ENCODE assay signal across 12 cellular contexts in the genomic region with DNA sequence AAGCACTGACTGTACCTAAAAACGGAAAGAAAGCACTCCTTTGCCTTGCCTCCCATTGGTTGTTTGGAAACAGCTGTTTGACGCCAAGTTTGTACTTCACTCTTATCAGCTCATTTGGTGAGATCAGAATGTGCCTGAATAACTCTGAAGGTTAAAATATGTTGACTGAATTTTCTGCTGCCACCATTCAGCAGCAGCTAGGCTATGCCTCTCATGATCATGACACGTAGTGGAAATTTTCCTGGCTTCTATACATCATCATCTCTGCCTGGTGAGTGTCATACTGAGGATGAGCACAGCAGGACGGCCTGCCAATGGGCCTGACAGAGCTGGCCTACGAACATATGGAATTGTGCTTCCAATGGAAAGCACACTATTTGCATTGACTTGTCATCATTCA.
DNase-seq lines count a peak whose midpoint lies in the region; TF ChIP-seq lines count a peak whose summit lies in the region.
"Had no signal": no experiment of that assay in that cellular context is flagged by ENCODE, and none has a peak within 500 bp of the region (broad histone marks: within the 10 kb centered on the region; RNA-seq: fewer than 3 reads in every experiment).

No MANE protein-coding gene starts in this region.

- no peak overlapping the region for H3K4me2 ChIP-seq in mesendoderm (ENCODE audit: low read length)

- H2BK120ac ChIP-seq in mesendoderm (ENCODE audit: low read depth, low read length): no peak overlapping the region

- no peak overlapping the region for H2AK5ac ChIP-seq in mesendoderm (ENCODE audit: low read length)

- DNase-seq in NCI-H226 (peak; percentile 83), esophagus muscularis mucosa (ENCODE audit: extremely low spot score) (no peak), mesendoderm (peak; percentile 6), superior temporal gyrus (ENCODE audit: extremely low spot score) (peak; percentile 34), colonic mucosa (no peak), NCI-H1417 (lab: John Stamatoyannopoulos, UW) (no peak), putamen (ENCODE audit: low spot score) (no peak), kidney tubule cell (ENCODE audit: low spot score) (no peak)
- DNase-seq: activated CD4-positive, alpha-beta T cell treated with anti-CD3 and anti-CD28 coated beads for 1 hour; activated T-cell treated with anti-CD3 and anti-CD28 coated beads, Interleukin-2, amount 50 U/mL, for 72 hours; MV-4-11; NCI-H748 treated with DMSO at 0.1 percent for 48 hours had no signal

- no peak overlapping the region for H2BK15ac ChIP-seq in mesendoderm (replicated peaks; ENCODE audit: low read depth)

- peak overlapping the region; percentile 43 to 56 (median 52) for H3K27ac ChIP-seq in esophagus muscularis mucosa (replicated peaks in 1 of 4)
- no peak overlapping the region for H3K27ac ChIP-seq in mesendoderm (ENCODE audit: low read depth, low read length)
- no peak overlapping the region for H3K27ac ChIP-seq in colonic mucosa

- H3K4ac ChIP-seq in mesendoderm (ENCODE audit: low read depth, low read length): no peak overlapping the region

- H3K56ac ChIP-seq in mesendoderm (ENCODE audit: low read length): no peak overlapping the region

- H3K79me1 ChIP-seq in mesendoderm (ENCODE audit: low read length): no peaks in the 10 kb centered on the region

- no peak overlapping the region for H4K8ac ChIP-seq in mesendoderm (ENCODE audit: low read depth, low read length)

- TF ChIP-seq POLR2A in esophagus muscularis mucosa (IDR thresholded peaks at IDR 0.05; ENCODE audit: low read depth): no peak

- H3K27me3 ChIP-seq in esophagus muscularis mucosa: no peaks in the 10 kb centered on the region
- no peaks in the 10 kb centered on the region for H3K27me3 ChIP-seq in mesendoderm (ENCODE audit: insufficient read depth, low read length, poor library complexity)
- no peaks in the 10 kb centered on the region for H3K27me3 ChIP-seq in colonic mucosa

- H3K4me1 ChIP-seq in esophagus muscularis mucosa (peaks cover 16 to 45% (median 37%) of the 10 kb centered on the region in 4 donors), mesendoderm (ENCODE audit: control insufficient read depth, low read depth, low read length) (no peaks in the 10 kb centered on the region), colonic mucosa (no peaks in the 10 kb centered on the region)

- intact Hi-C loops in esophagus muscularis mucosa (cut with DNase I) (no loop called here), colonic mucosa (cut with DNase I) (no loop called here)

- no peaks in the 10 kb centered on the region for H3K79me2 ChIP-seq in mesendoderm (ENCODE audit: control insufficient read depth, insufficient read depth, low read length)

- H4K5ac ChIP-seq in mesendoderm (ENCODE audit: low read length): no peak overlapping the region

- no peak for TF ChIP-seq EP300 in esophagus muscularis mucosa (IDR thresholded peaks at IDR 0.05)

- no peak overlapping the region for H3K4me3 ChIP-seq in esophagus muscularis mucosa
- H3K4me3 ChIP-seq in mesendoderm (ENCODE audit: low read length): no peak overlapping the region
- no peak overlapping the region for H3K4me3 ChIP-seq in colonic mucosa

- TF ChIP-seq CTCF in esophagus muscularis mucosa (IDR thresholded peaks at IDR 0.05) (no peak), colonic mucosa (IDR thresholded peaks at IDR 0.05) (no peak)

- H3K36me3 ChIP-seq in esophagus muscularis mucosa (no peaks in the 10 kb centered on the region), mesendoderm (ENCODE audit: control insufficient read depth, insufficient read depth, low read length) (no peaks in the 10 kb centered on the region), colonic mucosa (no peaks in the 10 kb centered on the region)

- no peak overlapping the region for H3K23ac ChIP-seq in mesendoderm (ENCODE audit: low read length)

- no peak overlapping the region for H2BK5ac ChIP-seq in mesendoderm (ENCODE audit: low read length)

- no peak overlapping the region for H3K18ac ChIP-seq in mesendoderm (ENCODE audit: low read length)

- H3K9ac ChIP-seq in mesendoderm (ENCODE audit: low read length) (no peak overlapping the region), colonic mucosa (ENCODE audit: low read depth in 2 of 2, low read length in 2 of 2) (no peak overlapping the region)

- 65% methylated on average over 5 of the region's 5 CpGs for WGBS in esophagus muscularis mucosa
- no CpG with 5 or more reads among the region's 5 CpGs for WGBS in mesendoderm (ENCODE audit: extremely low coverage, insufficient coverage, low lambda C conversion rate)

- no peaks in the 10 kb centered on the region for H3K9me3 ChIP-seq in esophagus muscularis mucosa
- no peaks in the 10 kb centered on the region for H3K9me3 ChIP-seq in colonic mucosa

Comparison
In these comparisons a context has a peak if more than half of its experiments do, and no peak if none do; other contexts are left out.
1. DNase-seq: peak in NCI-H226 (single experiment), mesendoderm (single experiment) and superior temporal gyrus (single experiment); none in esophagus muscularis mucosa (single experiment), colonic mucosa (single experiment), NCI-H1417 (0 of 3), putamen (single experiment) and kidney tubule cell (single experiment).
2. H3K27ac ChIP-seq: peak in esophagus muscularis mucosa (4 of 4); none in mesendoderm (single experiment) and colonic mucosa (single experiment).